ENCODE assay signal across 7 cellular contexts in genomic region chr6:56842602-56843475, GRCh38.
A peak's percentile ranks its signal among the peaks of the same experiment; 100 is the strongest.
DNase-seq lines count a peak whose midpoint lies in the region; ATAC-seq and TF ChIP-seq lines count a peak whose summit lies in the region.

No MANE protein-coding gene starts in this region.

- intact Hi-C loops in mucosa of descending colon (cut with DNase I, micrococcal nuclease) (loop anchor here in 1 of 2 donors (10.0 kb wide), 1 partner anchor 208 kb away; no protein-coding TSS in a partner anchor), uterus (cut with DNase I; ENCODE audit: low total_unique reads) (loop anchor here (5.0 kb wide), 1 partner anchor 136 kb away; no protein-coding TSS in a partner anchor)

- peak overlapping the region; percentile 85 to 87 for H3K27ac ChIP-seq in uterus

- peak overlapping the region; percentile 88 for H3K4me3 Mint-ChIP-seq in T-helper 2 cell treated with Interferon-gamma antibody and Interleukin-4, amounts not matched to agents 5 μg/mL and 100 μg/mL, for 36 hours
- peak overlapping the region; percentile 96 for H3K4me3 Mint-ChIP-seq in endothelial cell (ENCODE audit: unreplicated experiment)

- TF ChIP-seq CTCF in GM06990 (IDR thresholded peaks at IDR 0.05; ENCODE audit: insufficient read depth, low read length, poor library complexity, severe bottlenecking) (no peak), endothelial cell (IDR thresholded peaks at IDR 0.05; ENCODE audit: unreplicated experiment) (no peak), mucosa of descending colon (IDR thresholded peaks at IDR 0.05) (no peak), uterus (IDR thresholded peaks at IDR 0.05) (no peak)

- no peaks in the 10 kb centered on the region for H3K9me3 Mint-ChIP-seq in T-helper 2 cell treated with Interferon-gamma antibody and Interleukin-4, amounts not matched to agents 5 μg/mL and 100 μg/mL, for 36 hours
- no peaks in the 10 kb centered on the region for H3K9me3 Mint-ChIP-seq in endothelial cell (ENCODE audit: unreplicated experiment)

- peaks cover 6% of the 10 kb centered on the region for H3K4me1 Mint-ChIP-seq in T-helper 2 cell treated with Interferon-gamma antibody and Interleukin-4, amounts not matched to agents 5 μg/mL and 100 μg/mL, for 36 hours (ENCODE audit: low read depth)
- H3K4me1 Mint-ChIP-seq in endothelial cell (ENCODE audit: unreplicated experiment) = peaks cover 47% of the 10 kb centered on the region

- H3K4me3 ChIP-seq in GM06990 (replicated peaks; ENCODE audit: low read depth, low read length) (peak overlapping the region; percentile 96), mucosa of descending colon (peak overlapping the region; percentile 7), uterus (peak overlapping the region; percentile 71 to 77)
- peak overlapping the region; percentile 67 for H3K4me3 ChIP-seq in Jurkat, Clone E6-1 (ENCODE audit: low read length)

- H3K36me3 ChIP-seq in GM06990 (ENCODE audit: control insufficient read depth, insufficient read depth, low read length) (no peaks in the 10 kb centered on the region), mucosa of descending colon (ENCODE audit: low read depth) (no peaks in the 10 kb centered on the region), uterus (no peaks in the 10 kb centered on the region)

- H3K27me3 ChIP-seq in GM06990 (replicated peaks; ENCODE audit: control insufficient read depth, insufficient read depth, low read length) = no peaks in the 10 kb centered on the region
- no peaks in the 10 kb centered on the region for H3K27me3 ChIP-seq in uterus

- H3K27ac Mint-ChIP-seq in T-helper 2 cell treated with Interferon-gamma antibody and Interleukin-4, amounts not matched to agents 5 μg/mL and 100 μg/mL, for 36 hours = peak overlapping the region; percentile 52
- H3K27ac Mint-ChIP-seq in endothelial cell (ENCODE audit: unreplicated experiment) = peak overlapping the region; percentile 95

- H3K4me1 ChIP-seq in mucosa of descending colon (ENCODE audit: low read depth) = no peaks in the 10 kb centered on the region
- H3K4me1 ChIP-seq in uterus = peaks cover 0 to 13% of the 10 kb centered on the region in 2 donors

- DNase-seq in GM06990 (ENCODE audit: extremely low read depth, insufficient read length) (peak; percentile 69), endothelial cell (ENCODE audit: low spot score) (peak; percentile 56), mucosa of descending colon (peak in 2 of 3 donors; percentile 41 to 45), uterus (peak; percentile 20 to 30)
- DNase-seq in Jurkat, Clone E6-1 (ENCODE audit: low read depth, low spot score) = no peak
- no peak for DNase-seq in T-helper 2 cell treated with Interferon-gamma antibody and Interleukin-4, amounts not matched to agents 5 μg/mL and 100 μg/mL, for 36 hours (ENCODE audit: low spot score)

- no peak for TF ChIP-seq POLR2A in uterus (IDR thresholded peaks at IDR 0.05)

- H3K27me3 Mint-ChIP-seq in T-helper 2 cell treated with Interferon-gamma antibody and Interleukin-4, amounts not matched to agents 5 μg/mL and 100 μg/mL, for 36 hours (ENCODE audit: low read depth) = peaks cover 55% of the 10 kb centered on the region
- peaks cover 7% of the 10 kb centered on the region for H3K27me3 Mint-ChIP-seq in endothelial cell (ENCODE audit: unreplicated experiment)

- ATAC-seq in GM21717 (IDR thresholded peaks at IDR 0.05; ENCODE audit: unreplicated experiment) (peak; percentile 28), mucosa of descending colon (peak; percentile 27)

- H3K9me3 ChIP-seq in mucosa of descending colon (no peaks in the 10 kb centered on the region), uterus (no peaks in the 10 kb centered on the region)

- no peaks in the 10 kb centered on the region for H3K36me3 Mint-ChIP-seq in T-helper 2 cell treated with Interferon-gamma antibody and Interleukin-4, amounts not matched to agents 5 μg/mL and 100 μg/mL, for 36 hours (ENCODE audit: low read depth)
- H3K36me3 Mint-ChIP-seq in endothelial cell (ENCODE audit: low read depth, unreplicated experiment) = no peaks in the 10 kb centered on the region

Comparison
In these comparisons a context has a peak if more than half of its experiments do, and no peak if none do; other contexts are left out.
1. DNase-seq: peak in GM06990 (single experiment), endothelial cell (single experiment), mucosa of descending colon (2 of 3) and uterus (2 of 2); none in Jurkat, Clone E6-1 (single experiment) and T-helper 2 cell treated with Interferon-gamma antibody and Interleukin-4, amounts not matched to agents 5 μg/mL and 100 μg/mL, for 36 hours (single experiment).
2. H3K4me3 ChIP-seq: peak in every context shown above with its lines; median percentile 96 in GM06990; 74 in uterus; 67 in Jurkat, Clone E6-1; 7 in mucosa of descending colon.